Comparison of ENCODE assay signal across 14 cellular contexts in the genomic region with DNA sequence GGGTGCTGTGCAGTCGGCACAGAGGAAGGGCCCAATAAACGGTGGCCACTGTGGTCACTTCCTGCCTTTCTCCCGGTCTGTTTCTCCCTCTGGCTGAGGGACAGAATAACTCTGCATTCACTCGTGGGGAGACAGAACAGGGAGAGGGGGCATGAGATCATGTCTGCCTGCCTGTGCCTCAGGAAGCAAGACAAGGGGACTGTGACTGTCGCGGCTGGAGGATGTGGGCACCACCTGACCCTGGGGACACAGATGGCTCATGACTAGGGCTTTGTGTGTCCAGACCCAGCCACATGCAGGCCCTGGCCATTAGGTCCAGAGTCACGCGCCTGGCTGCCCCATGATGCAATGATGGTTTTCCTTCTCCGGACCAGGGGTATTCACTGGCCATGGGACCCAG.
"Had no signal": no experiment of that assay in that cellular context is flagged by ENCODE, and none has a peak within 500 bp of the region (broad histone marks: within the 10 kb centered on the region; RNA-seq: fewer than 3 reads in every experiment).

No MANE protein-coding gene starts in this region.

- H3K27ac ChIP-seq: adrenal gland, brain microvascular endothelial cell, testis had no signal

- ATAC-seq: activated T-helper 17 cell treated with anti-CD3 and anti-CD28 coated beads, Interleukin-2, amount 50 U/mL, for 72 hours; esophagus mucosa; naive thymus-derived CD4-positive, alpha-beta T cell; SK-N-SH treated with all-trans-retinoic acid at 6 μM for 48 hours had no signal

- H3K4me3 ChIP-seq: adrenal gland, testis had no signal

- H3K4me1 ChIP-seq: testis had no signal

- DNase-seq: activated CD4-positive, alpha-beta T cell treated with anti-CD3 and anti-CD28 coated beads, Interleukin-2, amount 10 ng/mL, durations not matched to agents 7 days and 5 days; activated CD4-positive, CD25-positive, alpha-beta regulatory T cell; activated naive CD4-positive, alpha-beta T cell treated with anti-CD3 and anti-CD28 coated beads, Interleukin-2, amount 50 U/mL, for 16 hours; activated T-cell treated with anti-CD3 and anti-CD28 coated beads for 4 hours; brain microvascular endothelial cell; kidney; naive thymus-derived CD4-positive, alpha-beta T cell; stimulated activated CD4-positive, alpha-beta T cell treated with anti-CD3 and anti-CD28 coated beads, Interleukin-12 subunit alpha, Interleukin-12 subunit beta, amount 100 ng/mL, for 4 hours; stimulated activated naive CD4-positive, alpha-beta T cell; testis had no signal

- H3K27me3 ChIP-seq: adrenal gland, brain microvascular endothelial cell, testis had no signal

- H3K9me3 ChIP-seq: adrenal gland, testis had no signal
